ENCODE assay signal across 15 cellular contexts in the genomic region with DNA sequence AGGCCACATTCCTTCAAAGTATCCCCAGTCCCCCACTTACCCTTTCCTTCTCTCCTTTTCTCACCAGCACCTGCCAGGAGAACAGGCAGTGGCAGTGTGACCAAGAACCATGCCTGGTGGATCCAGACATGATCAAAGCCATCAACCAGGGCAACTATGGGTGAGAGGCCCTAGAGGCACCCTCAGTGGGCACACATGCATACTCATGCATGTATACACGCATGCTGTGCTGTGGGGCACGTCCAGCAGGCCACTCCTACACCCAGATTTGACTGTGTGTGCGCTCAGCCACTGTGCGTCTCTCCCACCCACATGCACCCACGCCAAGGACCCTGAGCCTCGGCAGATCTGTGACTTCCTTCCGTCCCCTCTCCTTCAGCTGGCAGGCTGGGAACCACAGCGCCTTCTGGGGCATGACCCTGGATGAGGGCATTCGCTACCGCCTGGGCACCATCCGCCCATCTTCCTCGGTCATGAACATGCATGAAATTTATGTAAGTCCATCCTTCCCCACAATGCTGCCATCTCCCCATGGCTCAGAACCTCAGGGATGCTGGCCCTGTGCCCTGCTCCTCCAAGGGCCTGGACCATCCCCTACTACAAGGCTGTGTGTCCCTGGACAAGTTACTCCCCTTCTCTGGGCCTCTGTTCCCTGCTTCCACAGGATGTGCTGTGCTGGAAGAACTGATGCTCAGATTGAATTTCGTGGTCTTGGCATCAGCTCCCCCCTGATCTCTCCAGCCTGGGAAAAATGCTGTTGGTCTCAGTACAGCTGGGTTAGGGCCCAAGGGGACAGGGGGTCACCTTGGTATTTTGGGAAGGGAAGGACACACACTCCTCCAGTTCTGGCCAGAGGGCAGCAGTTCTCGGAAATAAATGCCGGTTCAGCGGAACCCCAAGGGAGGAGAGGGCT. TPM values are rescaled to one million over a fixed set of nuclear protein-coding genes. Genes with fewer than 3 reads are reported as not detected.
DNase-seq lines count a peak whose midpoint lies in the region; ATAC-seq, FAIRE-seq and TF ChIP-seq lines count a peak whose summit lies in the region.
"Had no signal": no experiment of that assay in that cellular context is flagged by ENCODE, and none has a peak within 500 bp of the region (broad histone marks: within the 10 kb centered on the region; RNA-seq: fewer than 3 reads in every experiment).

No MANE protein-coding gene starts in this region.

- TF ChIP-seq CTCF in K562 (IDR thresholded peaks at IDR 0.05 in 2 of 3, conservative IDR thresholded peaks at IDR 0.05 in 1 of 3; ENCODE audit: insufficient read depth in 2 of 3, low read depth in 1 of 3, low read length in 3 of 3): no peak
- no peak for TF ChIP-seq CTCF in heart right ventricle (IDR thresholded peaks at IDR 0.05)
- no peak for TF ChIP-seq CTCF in type B pancreatic cell (conservative IDR thresholded peaks at IDR 0.05)

- H3K9ac ChIP-seq in K562 (ENCODE audit: insufficient read depth in 1 of 2, low read depth in 2 of 2, low read length in 2 of 2) (no peak overlapping the region), neuronal stem cell (ENCODE audit: low read depth, low read length, poor library complexity) (peak overlapping the region; percentile 24)

- no peak overlapping the region for H4K91ac ChIP-seq in neuronal stem cell (ENCODE audit: low read depth, low read length, poor library complexity)

- TF ChIP-seq POLR2A in K562 (conservative IDR thresholded peaks at IDR 0.05): no peak

- no peak overlapping the region for H3K4me3 ChIP-seq in K562
- H3K4me3 ChIP-seq in heart right ventricle: peak overlapping the region in 8 of 10 donors; percentile 6 to 54 (median 14)
- peak overlapping the region in 1 of 2 donors; percentile 31 for H3K4me3 ChIP-seq in neuronal stem cell (ENCODE audit: low read length in 2 of 2)
- H3K4me3 ChIP-seq: SJCRH30 had no signal

- no peak overlapping the region for H2BK12ac ChIP-seq in neuronal stem cell (ENCODE audit: low read length)

- POLR2A ChIA-PET in K562 (lab: Yijun Ruan, JAX): no interaction called here

- no peak overlapping the region for H4K8ac ChIP-seq in neuronal stem cell (ENCODE audit: low read depth, low read length)

- in situ Hi-C loops in K562 (cut with MboI): no loop called here

- peak overlapping the region; percentile 5 for H3K18ac ChIP-seq in neuronal stem cell (ENCODE audit: low read length)

- peaks cover 19% of the 10 kb centered on the region for H3K4me1 Mint-ChIP-seq in type B pancreatic cell (ENCODE audit: unreplicated experiment)

- WGBS in K562 (ENCODE audit: insufficient coverage, low coverage, missing lambda C conversion rate): 14% methylated on average over 16 of the region's 16 CpGs
- 56 to 65% methylated on average over 16 of the region's 16 CpGs for WGBS in heart right ventricle, 2 donors
- WGBS in neuronal stem cell (ENCODE audit: extremely low coverage in 2 of 2, insufficient read length in 2 of 2, insufficient replicate concordance in 1 of 2), 2 donors: no CpG with 5 or more reads among the region's 16 CpGs

- H3K27ac Mint-ChIP-seq in type B pancreatic cell: peak overlapping the region; percentile 31
- H3K27ac Mint-ChIP-seq: activated B cell treated with CpG ODN at 0.5 μM for 24 hours; stimulated activated naive B cell treated with anti-CD40 and anti-IgM and Interleukin-4, amounts not matched to agents 10 μg/mL and 1 μg/mL and 100 μg/mL, for 72 hours had no signal

- H3K27me3 ChIP-seq in K562 (ENCODE audit: control insufficient read depth in 2 of 2, insufficient read depth in 2 of 2, low read length in 2 of 2) (peaks cover 38 to 79% of the 10 kb centered on the region in 2 experiments), heart right ventricle (peaks cover 0 to under 1% (median 0%) of the 10 kb centered on the region in 7 donors), neuronal stem cell (ENCODE audit: control insufficient read depth in 3 of 3, insufficient read depth in 3 of 3, low read depth in 1 of 3, low read length in 3 of 3) (peaks cover 0 to 74% (median 8%) of the 10 kb centered on the region in 3 experiments)

- TF ChIP-seq RAD21 in K562 (CRISPR knock-in tag; conservative IDR thresholded peaks at IDR 0.05 in 1 of 2, IDR thresholded peaks at IDR 0.05 in 1 of 2): no peak

- peak overlapping the region; percentile 24 for H2AK5ac ChIP-seq in neuronal stem cell (ENCODE audit: low read depth, low read length)

- no peak overlapping the region for H2BK120ac ChIP-seq in neuronal stem cell (ENCODE audit: low read depth, low read length)

- H3K36me3 Mint-ChIP-seq in type B pancreatic cell: no peaks in the 10 kb centered on the region
- H3K36me3 Mint-ChIP-seq: stimulated activated naive B cell treated with anti-CD40 and anti-IgM and Interleukin-4, amounts not matched to agents 10 μg/mL and 1 μg/mL and 100 μg/mL, for 72 hours had no signal

- H2BK15ac ChIP-seq in neuronal stem cell (ENCODE audit: low read length): no peak overlapping the region

- H3K79me1 ChIP-seq in neuronal stem cell (ENCODE audit: low read depth, low read length): no peaks in the 10 kb centered on the region

- TF ChIP-seq EP300 in K562 (IDR thresholded peaks at IDR 0.05; ENCODE audit: low read length): no peak

- H3K27ac ChIP-seq in K562 (ENCODE audit: extremely low read depth, low read depth, low read length): no peak overlapping the region
- peak overlapping the region; percentile 71 to 96 (median 94) for H3K27ac ChIP-seq in heart right ventricle
- no peak overlapping the region for H3K27ac ChIP-seq in neuronal stem cell (replicated peaks; ENCODE audit: low read length)
- H3K27ac ChIP-seq: SJCRH30 had no signal

- no peak overlapping the region for H3K4me2 ChIP-seq in K562 (ENCODE audit: insufficient read depth, low read length)
- no peak overlapping the region for H3K4me2 ChIP-seq in neuronal stem cell (ENCODE audit: insufficient read depth, low read length, poor library complexity, severe bottlenecking)

- H3K9me3 Mint-ChIP-seq in type B pancreatic cell: no peaks in the 10 kb centered on the region
- H3K9me3 Mint-ChIP-seq: activated B cell treated with CpG ODN at 0.5 μM for 24 hours; stimulated activated naive B cell treated with anti-CD40 and anti-IgM and Interleukin-4, amounts not matched to agents 10 μg/mL and 1 μg/mL and 100 μg/mL, for 72 hours had no signal

- CTCF ChIA-PET in K562 (lab: Yijun Ruan, JAX; ENCODE audit: low intra/inter-chr PET ratio): no interaction called here

- H3K4me1 ChIP-seq in K562 (replicated peaks in 1 of 2; ENCODE audit: control insufficient read depth in 2 of 2, insufficient read depth in 2 of 2, low read length in 2 of 2) (peaks cover 0 to 15% of the 10 kb centered on the region in 2 experiments; a peak in 2 of 5 replicates), heart right ventricle (peaks cover 38 to 95% (median 89%) of the 10 kb centered on the region in 9 donors), neuronal stem cell (ENCODE audit: control insufficient read depth in 2 of 2, insufficient read depth in 1 of 2, low read depth in 1 of 2, low read length in 2 of 2) (peaks cover 6 to 7% of the 10 kb centered on the region in 2 donors)

- no TSS peak for BruUV-seq in K562 (replicated peaks; lab: Mats Ljungman, UMichigan)

- H2BK5ac ChIP-seq in neuronal stem cell (ENCODE audit: low read length): no peak overlapping the region

- no peak for FAIRE-seq in K562 (lab: Jason Lieb, UNC)

- H3K4ac ChIP-seq in neuronal stem cell (ENCODE audit: low read length): no peak overlapping the region

- H3K9me1 ChIP-seq in K562 (ENCODE audit: control insufficient read depth, insufficient read depth, low read length): no peaks in the 10 kb centered on the region

- H3K23ac ChIP-seq in neuronal stem cell (ENCODE audit: low read depth, low read length, poor library complexity): no peak overlapping the region

- H4K20me1 ChIP-seq in K562 (replicated peaks; ENCODE audit: control insufficient read depth, insufficient read depth, low read length): peaks cover 14% of the 10 kb centered on the region

- peak overlapping the region; percentile 39 for H3K14ac ChIP-seq in neuronal stem cell (ENCODE audit: low read length)

- no peak overlapping the region for H3K4me3 Mint-ChIP-seq in type B pancreatic cell
- H3K4me3 Mint-ChIP-seq: activated B cell treated with CpG ODN at 0.5 μM for 24 hours; stimulated activated naive B cell treated with anti-CD40 and anti-IgM and Interleukin-4, amounts not matched to agents 10 μg/mL and 1 μg/mL and 100 μg/mL, for 72 hours had no signal

- H2AFZ ChIP-seq in K562 (ENCODE audit: low read depth, low read length) (no peak overlapping the region), neuronal stem cell (ENCODE audit: low read length) (no peak overlapping the region)

- DNase-seq in K562 (ENCODE audit: extremely low read depth in 1 of 4, low spot score in 3 of 4): peak in 1 of 4 experiments; percentile 5
- peak in 1 of 2 donors; percentile 77 for DNase-seq in heart right ventricle
- no peak for DNase-seq in neuronal stem cell (ENCODE audit: low spot score)
- DNase-seq in type B pancreatic cell (ENCODE audit: extremely low spot score, unreplicated experiment): peak; percentile 62
- DNase-seq in NCI-H2081 treated with DMSO at 0.1 percent for 48 hours (lab: John Stamatoyannopoulos, UW): no peak
- DNase-seq in GM19240 (ENCODE audit: insufficient read length, low spot score): no peak
- DNase-seq: activated T-cell treated with anti-CD3 and anti-CD28 coated beads, Interleukin-2, amount 50 U/mL, for 1 hour; NCI-H748 treated with DMSO at 0.1 percent for 48 hours; stimulated activated naive B cell treated with anti-CD40 and anti-IgM and Interleukin-4, amounts not matched to agents 10 μg/mL and 1 μg/mL and 100 μg/mL, for 72 hours had no signal

- intact Hi-C loops in K562 (cut with micrococcal nuclease) (no loop called here), heart right ventricle (cut with DNase I) (no loop called here)

- H3K9me3 ChIP-seq in K562 (replicated peaks; ENCODE audit: control insufficient read depth, insufficient read depth, low read depth, low read length) (no peaks in the 10 kb centered on the region), heart right ventricle (no peaks in the 10 kb centered on the region), neuronal stem cell (replicated peaks in 1 of 2; ENCODE audit: control insufficient read depth in 2 of 2, insufficient read depth in 1 of 2, low read depth in 1 of 2, low read length in 2 of 2) (no peaks in the 10 kb centered on the region)
- H3K9me3 ChIP-seq: SJCRH30 had no signal

- H3K27me3 Mint-ChIP-seq in type B pancreatic cell: peaks cover 6% of the 10 kb centered on the region

- no peaks in the 10 kb centered on the region for H3K79me2 ChIP-seq in K562 (ENCODE audit: control insufficient read depth, insufficient read depth, low read length)

- ATAC-seq in K562 (no peak), heart right ventricle (peak; percentile 3 to 41 (median 24)), HG03097 (IDR thresholded peaks at IDR 0.05; ENCODE audit: low FRiP score, unreplicated experiment) (no peak), GM21737 (IDR thresholded peaks at IDR 0.05; ENCODE audit: unreplicated experiment) (no peak)
- ATAC-seq: stimulated activated naive B cell treated with anti-CD40 and anti-IgM and Interleukin-4, amounts not matched to agents 10 μg/mL and 1 μg/mL and 100 μg/mL, for 72 hours had no signal

- H3K36me3 ChIP-seq in K562 (ENCODE audit: control insufficient read depth, insufficient read depth, low read length): no peaks in the 10 kb centered on the region
- peaks cover 6 to 62% (median 25%) of the 10 kb centered on the region in 9 donors for H3K36me3 ChIP-seq in heart right ventricle
- H3K36me3 ChIP-seq in neuronal stem cell (replicated peaks in 1 of 2; ENCODE audit: control insufficient read depth in 2 of 2, insufficient read depth in 2 of 2, low read length in 2 of 2): no peaks in the 10 kb centered on the region
- H3K36me3 ChIP-seq: SJCRH30 had no signal

RNA-seq across cellular contexts. Expression of gene TINAGL1, which starts 7.0 kb away (rescaled TPM):
- total RNA-seq in K562 (2011; cell fraction: chromatin; rRNA removed; ENCODE audit: low replicate concordance): 1.2 and 2.6 TPM in 2 replicates
- total RNA-seq in K562 (2011; cell fraction: nucleolus; rRNA removed): 2.2 and 2.4 TPM in 2 replicates
- total RNA-seq in K562 (2011; cell fraction: nucleoplasm; rRNA removed): 0.81 and 1.8 TPM in 2 replicates
- total RNA-seq in K562 (2014; rRNA removed): 0.05 and 0.53 TPM in 2 replicates
- 0.07 TPM in 1 of 2 replicates, not detected in the other for total RNA-seq in K562 (2014; rRNA removed; fragmentation: Illumina TruSeq; extraction: Trizol)
- not detected in 2 replicates for total RNA-seq in K562 (2015; rRNA removed; fragmentation: Illumina TruSeq; extraction: Trizol)
- 0.27 and 0.67 TPM in 2 replicates for total RNA-seq in K562 (2021)
- polyA plus RNA-seq in K562 (2011; rRNA removed): 0.35 and 1.2 TPM in 2 replicates
- 0.78 and 3.1 TPM in 2 replicates for polyA plus RNA-seq in K562 (2011; cell fraction: cytosol; rRNA removed)
- polyA plus RNA-seq in K562 (2011; cell fraction: nucleus; rRNA removed): 1.3 and 5.8 TPM in 2 replicates
- 0.22 and 0.26 TPM in 2 replicates for polyA plus RNA-seq in K562 (2012)
- 0.14 TPM in 1 of 2 replicates, not detected in the other for polyA plus RNA-seq in K562 (2014; fragmentation: Illumina TruSeq; extraction: Trizol)
- polyA plus RNA-seq in K562 (2014; fragmentation: Nextera tagmentation; extraction: Ambion mirVana): not detected
- polyA plus RNA-seq in K562 (2014; rRNA removed): 0.04 and 0.16 TPM in 2 replicates
- 1.1 TPM in 1 of 2 replicates, not detected in the other for polyA minus RNA-seq in K562 (2011; rRNA and poly(A)+ RNA removed)
- polyA minus RNA-seq in K562 (2011; cell fraction: cytosol; rRNA and poly(A)+ RNA removed): 1.1 and 2.3 TPM in 2 replicates
- 0.56 and 1.6 TPM in 2 replicates for polyA minus RNA-seq in K562 (2011; cell fraction: nucleus; rRNA and poly(A)+ RNA removed)
- 100 to 1,000 TPM; 139 to 336 (median 188) TPM for total RNA-seq in heart right ventricle
- polyA plus RNA-seq in heart right ventricle: 100 to 1,000 TPM; 268 to 332 TPM
- polyA plus RNA-seq in neuronal stem cell (2013, experiment 1 of 2): 0.06 TPM
- polyA plus RNA-seq in neuronal stem cell (2013, experiment 2 of 2): not detected
- total RNA-seq in type B pancreatic cell (ENCODE audit: low replicate concordance): 27.2 and 30.0 TPM in 2 replicates
- total RNA-seq: activated B cell treated with CpG ODN at 0.5 μM for 24 hours had no signal
- polyA plus RNA-seq: neural cell had no signal

RNA-seq across cellular contexts. Expression of gene HCRTR1, which starts 34.2 kb away (rescaled TPM):
- total RNA-seq in K562 (2011; cell fraction: chromatin; rRNA removed; ENCODE audit: low replicate concordance): not detected in 2 replicates
- not detected in 2 replicates for total RNA-seq in K562 (2011; cell fraction: nucleolus; rRNA removed)
- not detected in 2 replicates for total RNA-seq in K562 (2011; cell fraction: nucleoplasm; rRNA removed)
- total RNA-seq in K562 (2014; rRNA removed) (not detected in 2 replicates), K562 (2014; rRNA removed; fragmentation: Illumina TruSeq; extraction: Trizol) (not detected in 2 replicates), K562 (2015; rRNA removed; fragmentation: Illumina TruSeq; extraction: Trizol) (not detected in 2 replicates), K562 (2021) (not detected in 2 replicates), heart right ventricle (under 1 TPM in 6 of 10 donors, not detected in 4; 0.17 to 0.92 (median 0.37) TPM), type B pancreatic cell (ENCODE audit: low replicate concordance) (not detected in 2 replicates)
- polyA plus RNA-seq in K562 (2011; rRNA removed) (not detected in 2 replicates), K562 (2014; fragmentation: Illumina TruSeq; extraction: Trizol) (not detected in 2 replicates), K562 (2014; fragmentation: Nextera tagmentation; extraction: Ambion mirVana) (not detected), K562 (2014; rRNA removed) (not detected in 2 replicates), heart right ventricle (1 to 10 TPM in 1 of 2 donors, under 1 TPM in 1; 0.20 to 1.5 TPM)
- polyA plus RNA-seq in K562 (2011; cell fraction: cytosol; rRNA removed): not detected in 2 replicates
- polyA plus RNA-seq in K562 (2011; cell fraction: nucleus; rRNA removed): not detected in 2 replicates
- not detected in 2 replicates for polyA plus RNA-seq in K562 (2012)
- polyA minus RNA-seq in K562 (2011; rRNA and poly(A)+ RNA removed): not detected in 2 replicates
- not detected in 2 replicates for polyA minus RNA-seq in K562 (2011; cell fraction: cytosol; rRNA and poly(A)+ RNA removed)
- polyA minus RNA-seq in K562 (2011; cell fraction: nucleus; rRNA and poly(A)+ RNA removed): not detected in 2 replicates
- polyA plus RNA-seq in neuronal stem cell (2013, experiment 1 of 2): 0.28 TPM
- polyA plus RNA-seq in neuronal stem cell (2013, experiment 2 of 2): 0.22 TPM
- total RNA-seq: activated B cell treated with CpG ODN at 0.5 μM for 24 hours, epithelial cell of proximal tubule, SJCRH30 had no signal

Comparison
In these comparisons a context has a peak if more than half of its experiments do, and no peak if none do; other contexts are left out.
1. ATAC-seq: peak in heart right ventricle (8 of 8); none in K562 (single experiment), HG03097 (single experiment) and GM21737 (single experiment).
2. H3K27ac ChIP-seq: peak in heart right ventricle (10 of 10); none in K562 (single experiment) and neuronal stem cell (single experiment).